Comparison of ENCODE assay signal across 10 cellular contexts in the genomic region with DNA sequence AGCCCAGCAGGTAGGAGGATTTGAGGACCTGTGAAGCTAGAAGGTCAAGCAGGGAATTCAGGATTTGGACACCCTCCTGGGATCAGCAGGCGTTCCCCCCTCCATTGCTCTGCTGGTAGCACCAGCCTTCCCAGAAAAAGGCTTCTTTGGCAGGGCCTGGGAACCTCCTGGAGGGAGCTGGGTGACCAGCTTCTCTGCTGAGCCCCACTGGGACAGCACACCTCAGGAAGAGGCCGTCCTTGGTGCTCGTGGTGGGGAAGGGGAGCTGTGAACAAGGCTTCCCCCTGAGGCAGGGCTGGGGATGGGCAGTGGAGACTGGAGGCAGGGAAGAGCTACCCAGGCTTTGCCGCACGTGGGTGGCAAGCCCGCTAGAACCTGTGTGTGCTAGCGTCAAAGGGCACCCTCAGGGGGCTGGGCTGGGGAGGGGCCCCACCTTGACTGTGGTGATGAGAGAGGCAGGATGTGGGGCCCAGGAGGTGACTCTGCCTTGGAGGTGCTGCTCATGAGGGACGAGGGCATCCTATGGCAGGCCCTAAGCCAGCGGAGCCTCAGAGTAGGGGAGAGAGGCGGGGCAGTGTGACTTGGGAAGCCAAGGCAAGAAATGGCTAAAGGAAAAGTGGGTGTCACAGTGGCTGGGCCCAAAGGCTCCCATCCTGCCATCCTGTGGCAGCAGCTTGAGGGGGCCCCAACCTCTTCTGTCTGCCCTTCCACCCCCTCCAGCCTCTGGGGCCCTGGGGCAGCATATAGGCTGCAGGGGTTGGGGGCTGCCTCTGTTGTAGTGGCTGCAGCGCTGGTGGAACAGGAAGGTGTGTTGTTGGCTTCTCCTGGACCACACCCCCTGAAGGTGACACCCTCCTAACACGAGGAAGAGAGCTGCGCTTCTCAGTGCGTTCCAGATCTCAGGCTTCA. TPM values are rescaled to one million over a fixed set of nuclear protein-coding genes. Genes with fewer than 3 reads are reported as not detected.
DNase-seq lines count a peak whose midpoint lies in the region; TF ChIP-seq lines count a peak whose summit lies in the region.
"Had no signal": no experiment of that assay in that cellular context is flagged by ENCODE, and none has a peak within 500 bp of the region (broad histone marks: within the 10 kb centered on the region; RNA-seq: fewer than 3 reads in every experiment).

No MANE protein-coding gene starts in this region.

- H3K23ac ChIP-seq in H9 (ENCODE audit: insufficient read length, low read depth, low read length), result no peak overlapping the region

- no peak overlapping the region for H3K4ac ChIP-seq in H9 (ENCODE audit: low read depth, low read length)

- H2AFZ ChIP-seq in H9 (ENCODE audit: low read length), result no peak overlapping the region

- no peak overlapping the region for H3T11ph ChIP-seq in H9 (ENCODE audit: low read length)

- H3K27ac Mint-ChIP-seq in H9, result no peak overlapping the region

- TF ChIP-seq CTCF in H9 (conservative IDR thresholded peaks at IDR 0.05), result no peak

- peaks cover 0 to 5% of the 10 kb centered on the region in 2 donors for H3K36me3 ChIP-seq in esophagus (ENCODE audit: control insufficient read depth in 2 of 2, insufficient read depth in 2 of 2, low read length in 1 of 2)
- H3K36me3 ChIP-seq: pancreas had no signal

- no peak overlapping the region for H3K56ac ChIP-seq in H9 (ENCODE audit: insufficient read length, low read depth, low read length)

- H2BK15ac ChIP-seq in H9 (ENCODE audit: low read depth, low read length), result no peak overlapping the region

- no peak overlapping the region for H3K4me3 Mint-ChIP-seq in H9

- no peak overlapping the region for H4K5ac ChIP-seq in H9 (ENCODE audit: insufficient read length, low read depth, low read length)

- H3K23me2 ChIP-seq in H9 (ENCODE audit: insufficient read length, low read depth, low read length, poor library complexity, severe bottlenecking), result no peaks in the 10 kb centered on the region

- no peak overlapping the region for H4K91ac ChIP-seq in H9 (ENCODE audit: insufficient read length, low read depth, low read length)

- no peak overlapping the region for H2BK120ac ChIP-seq in H9 (ENCODE audit: low read depth, low read length, poor library complexity, severe bottlenecking)

- no peaks in the 10 kb centered on the region for H3K9me3 Mint-ChIP-seq in H9

- no peak overlapping the region for H3K4me2 ChIP-seq in H9 (ENCODE audit: insufficient read depth, insufficient read length, low read length)

- H4K8ac ChIP-seq in H9 (replicated peaks; ENCODE audit: insufficient read length, low read depth, low read length), result no peak overlapping the region

- no peaks in the 10 kb centered on the region for H3K27me3 Mint-ChIP-seq in H9 (ENCODE audit: low read depth)

- H3K79me1 ChIP-seq in H9 (ENCODE audit: insufficient read depth, low read depth, low read length, poor library complexity, severe bottlenecking), result no peaks in the 10 kb centered on the region

- no peaks in the 10 kb centered on the region for H3K4me1 ChIP-seq in H9 (ENCODE audit: insufficient read depth, low read length)
- peaks cover 18 to 62% of the 10 kb centered on the region in 2 donors for H3K4me1 ChIP-seq in esophagus (ENCODE audit: control insufficient read depth in 2 of 2, insufficient read depth in 2 of 2, low read length in 1 of 2)

- no peak overlapping the region for H3K18ac ChIP-seq in H9 (ENCODE audit: insufficient read length, low read depth, low read length)

- no peak overlapping the region for H3K4me3 ChIP-seq in esophagus (ENCODE audit: low read depth in 1 of 2, low read length in 2 of 2)
- H3K4me3 ChIP-seq: pancreas had no signal

- H3K27me3 ChIP-seq in H9 (ENCODE audit: insufficient read depth, low read length) (no peaks in the 10 kb centered on the region), esophagus (ENCODE audit: control insufficient read depth in 1 of 2, insufficient read depth in 2 of 2, low read length in 2 of 2) (no peaks in the 10 kb centered on the region)
- H3K27me3 ChIP-seq: pancreas had no signal

- H3K9me3 ChIP-seq in H9 (ENCODE audit: control insufficient read depth, low read depth, low read length) (no peaks in the 10 kb centered on the region), esophagus (ENCODE audit: control insufficient read depth in 2 of 2, insufficient read depth in 1 of 2, low read depth in 1 of 2, low read length in 1 of 2) (no peaks in the 10 kb centered on the region)
- H3K9me3 ChIP-seq: pancreas had no signal

- H3K27ac ChIP-seq in H9 (ENCODE audit: insufficient read length, low read depth, low read length) (no peak overlapping the region), esophagus (ENCODE audit: low read depth in 2 of 2, low read length in 1 of 2) (peak overlapping the region; percentile 23 to 29)
- H3K27ac ChIP-seq: pancreas had no signal

- in situ Hi-C loops in ACHN (cut with HindIII; ENCODE audit: low pct_ligation_motif_present, low pct_unique_long_range_greater_than_20kb, low sequenced_read_pairs), result no loop called here

- H4K20me1 ChIP-seq in H9 (ENCODE audit: control insufficient read depth, insufficient read depth, insufficient read length), result peaks cover 3% of the 10 kb centered on the region

- no peak overlapping the region for H2BK5ac ChIP-seq in H9 (ENCODE audit: insufficient read length, low read length)

- peaks cover 41 to 45% of the 10 kb centered on the region in 2 experiments for H3K4me1 Mint-ChIP-seq in H9

- peaks cover 0 to 2% (median 0%) of the 10 kb centered on the region in 3 experiments; a peak in 1 of 7 replicates for H3K36me3 Mint-ChIP-seq in H9 (ENCODE audit: insufficient read depth in 1 of 3, low read depth in 3 of 3)

- H3K14ac ChIP-seq in H9 (ENCODE audit: insufficient read depth, low read length), result 0 out of 2 replicates have a peak overlapping the region, but pooled peaks have one; percentile 14

- DNase-seq in H9 (no peak), ACHN (no peak), GM19240 (ENCODE audit: insufficient read length, low spot score) (no peak), iPS-NIHi11 (ENCODE audit: low spot score) (no peak), NCI-H1092 treated with DMSO at 0.1 percent for 48 hours (lab: John Stamatoyannopoulos, UW) (no peak)
- DNase-seq in activated CD8-positive, alpha-beta memory T cell treated with anti-CD3 and anti-CD28 coated beads for 4 hours (ENCODE audit: low read depth in 2 of 2), result peak; percentile 60 to 69
- DNase-seq in stimulated activated CD8-positive, alpha-beta memory T cell treated with anti-CD3 and anti-CD28 coated beads, Interleukin-12 subunit alpha, Interleukin-12 subunit beta, amount 100 ng/mL, for 24 hours (ENCODE audit: extremely low read depth), result peak; percentile 69
- DNase-seq: DMS79 had no signal

- H3K79me2 ChIP-seq in H9 (ENCODE audit: insufficient read depth, low read length), result no peaks in the 10 kb centered on the region; the same call in 1 of the 2 replicates

- H2BK20ac ChIP-seq in H9 (ENCODE audit: low read depth, low read length, poor library complexity, severe bottlenecking), result no peak overlapping the region

- no peak overlapping the region for H2BK12ac ChIP-seq in H9 (ENCODE audit: insufficient read length, low read depth, low read length)

- WGBS in H9 (ENCODE audit: extremely low coverage, insufficient read length, low lambda C conversion rate), result no CpG with 5 or more reads among the region's 14 CpGs
- 79% methylated on average over 14 of the region's 14 CpGs for WGBS in esophagus, 2 donors

- H3K9ac ChIP-seq in H9 (ENCODE audit: extremely low read depth, insufficient read length, low read length), result no peak overlapping the region

- H2AK5ac ChIP-seq in H9 (ENCODE audit: insufficient read length, low read length), result no peak overlapping the region

RNA-seq across cellular contexts. Expression of a gene that starts 20.7 kb away (rescaled TPM):
- total RNA-seq in H9 (2021), result 30.6 and 33.4 TPM in 2 replicates
- polyA plus RNA-seq in esophagus, result 10 to 100 TPM in 1 of 2 donors, 1 to 10 TPM in 1; 9.0 to 20.9 TPM

Comparison
In these comparisons a context has a peak if more than half of its experiments do, and no peak if none do; other contexts are left out.
1. DNase-seq: peak in activated CD8-positive, alpha-beta memory T cell treated with anti-CD3 and anti-CD28 coated beads for 4 hours (2 of 2) and stimulated activated CD8-positive, alpha-beta memory T cell treated with anti-CD3 and anti-CD28 coated beads, Interleukin-12 subunit alpha, Interleukin-12 subunit beta, amount 100 ng/mL, for 24 hours (single experiment); none in H9 (single experiment), ACHN (single experiment), GM19240 (single experiment), iPS-NIHi11 (single experiment) and NCI-H1092 treated with DMSO at 0.1 percent for 48 hours (single experiment).